ENCODE assay signal across 21 cellular contexts in the genomic region with DNA sequence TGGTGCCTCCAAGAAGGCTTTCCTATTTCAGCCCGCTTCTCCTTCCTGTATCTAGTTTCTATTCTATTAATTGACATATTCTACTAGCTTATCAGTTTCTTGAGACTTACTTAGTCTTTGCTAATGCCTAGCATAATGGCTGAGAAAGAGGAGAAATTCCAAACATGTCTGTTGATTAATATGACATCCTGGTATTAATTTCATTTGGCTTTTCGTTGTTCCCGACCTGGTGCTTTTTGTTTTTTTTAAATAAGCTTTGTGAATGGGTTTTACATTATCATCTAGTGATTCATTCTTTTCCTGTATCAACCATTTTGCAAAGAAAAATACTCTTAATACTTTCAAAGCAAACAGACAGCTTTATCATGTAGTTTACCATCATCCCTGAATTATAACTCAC. TPM values are rescaled to one million over a fixed set of nuclear protein-coding genes. Genes with fewer than 3 reads are reported as not detected.
A peak's percentile ranks its signal among the peaks of the same experiment; 100 is the strongest.
DNase-seq lines count a peak whose midpoint lies in the region; ATAC-seq and TF ChIP-seq lines count a peak whose summit lies in the region.
"Had no signal": no experiment of that assay in that cellular context is flagged by ENCODE, and none has a peak within 500 bp of the region (broad histone marks: within the 10 kb centered on the region; RNA-seq: fewer than 3 reads in every experiment).

No MANE protein-coding gene starts in this region.

- H3K36me3 ChIP-seq in BLaER1: peaks cover 27% of the 10 kb centered on the region
- H3K36me3 ChIP-seq in SK-N-SH (replicated peaks in 1 of 2; ENCODE audit: control insufficient read depth in 1 of 2, insufficient read depth in 2 of 2, low read length in 1 of 2): peaks cover 6 to 14% of the 10 kb centered on the region in 2 experiments

- peaks cover 14% of the 10 kb centered on the region for H3F3A ChIP-seq in SK-N-SH (replicated peaks; ENCODE audit: insufficient read depth)

- no peak for ATAC-seq in HG02884 (IDR thresholded peaks at IDR 0.05; ENCODE audit: unreplicated experiment)
- no peak for ATAC-seq in GM21381 (IDR thresholded peaks at IDR 0.05; ENCODE audit: unreplicated experiment)
- ATAC-seq: Panc1 had no signal

- H3K9me2 ChIP-seq in SK-N-SH: no peaks in the 10 kb centered on the region

- 68% methylated on average over 3 of the region's 3 CpGs for WGBS in SK-N-SH (ENCODE audit: low lambda C conversion rate)

- DNase-seq in HL-60 (ENCODE audit: low read depth in 1 of 2, low spot score in 1 of 2) (no peak), SK-N-SH (no peak), lung microvascular endothelial cell (ENCODE audit: low read depth in 2 of 2) (peak; percentile 25 to 27), foreskin fibroblast (no peak)
- no peak for DNase-seq in stimulated activated CD8-positive, alpha-beta memory T cell treated with anti-CD3 and anti-CD28 coated beads, Interleukin-4, amount 100 ng/mL, for 48 hours
- DNase-seq: ACHN, COR-L47, DMS 273 treated with DMSO at 0.1 percent for 48 hours, DND-41, NCI-H1417, NCI-H187, NCI-H2107, NCI-H226, NCI-H524, T-helper 1 cell had no signal

- H3K4me3 ChIP-seq in BLaER1: no peak overlapping the region
- H3K4me3 ChIP-seq in HL-60 (replicated peaks; ENCODE audit: insufficient read depth, low read length): no peak overlapping the region
- H3K4me3 ChIP-seq in SK-N-SH (ENCODE audit: low read depth in 2 of 2, low read length in 1 of 2): 0 out of 4 replicates have a peak overlapping the region, but pooled peaks of 1 of the 2 experiments have one; percentile 14
- no peak overlapping the region for H3K4me3 ChIP-seq in foreskin fibroblast (ENCODE audit: low read depth in 1 of 2, low read length in 2 of 2)

- H3K79me2 ChIP-seq in SK-N-SH (ENCODE audit: insufficient read depth): peaks cover 5% of the 10 kb centered on the region; the same call in 1 of the 2 replicates

- peak overlapping the region; percentile 64; the same call in 1 of the 2 replicates for H3K4me2 ChIP-seq in BLaER1
- H3K4me2 ChIP-seq in SK-N-SH: peak overlapping the region; percentile 43

- H3K9ac ChIP-seq in BLaER1 (no peak overlapping the region), SK-N-SH (no peak overlapping the region)

- no peaks in the 10 kb centered on the region for H4K20me1 ChIP-seq in BLaER1
- H4K20me1 ChIP-seq in SK-N-SH (ENCODE audit: insufficient read depth): no peaks in the 10 kb centered on the region

- H2AFZ ChIP-seq in SK-N-SH (ENCODE audit: low read depth): no peak overlapping the region; the same call in 1 of the 2 replicates

- H3K27ac ChIP-seq in BLaER1 (no peak overlapping the region), HL-60 (replicated peaks) (peak overlapping the region; percentile 74), SK-N-SH (ENCODE audit: low read depth in 2 of 2, low read length in 1 of 2) (peak overlapping the region in 1 of 2 experiments; percentile 43; a peak in 2 of 4 replicates)

- H3K4me1 ChIP-seq in BLaER1: peaks cover 20% of the 10 kb centered on the region
- H3K4me1 ChIP-seq in SK-N-SH (ENCODE audit: control insufficient read depth in 1 of 2, insufficient read depth in 2 of 2, low read depth in 1 of 2, low read length in 1 of 2): no peaks in the 10 kb centered on the region

- TF ChIP-seq RAD21 in SK-N-SH (IDR thresholded peaks at IDR 0.05; ENCODE audit: low read length): no peak

- CTCF ChIA-PET in SK-N-SH (lab: Yijun Ruan, JAX): interaction anchor here (0.9 to 1.7 kb wide), 2 partner anchors 26 to 415 kb away, joined by 3 to 6 read pairs; no protein-coding TSS in a partner anchor

- H3K9me3 ChIP-seq in BLaER1: peaks cover 17% of the 10 kb centered on the region
- no peaks in the 10 kb centered on the region for H3K9me3 ChIP-seq in SK-N-SH

- no peak for TF ChIP-seq CTCF in HL-60 (IDR thresholded peaks at IDR 0.05; ENCODE audit: insufficient read depth, low read length)
- no peak for TF ChIP-seq CTCF in SK-N-SH (IDR thresholded peaks at IDR 0.05)
- no peak for TF ChIP-seq CTCF in foreskin fibroblast (IDR thresholded peaks at IDR 0.05; ENCODE audit: low read depth, low read length)

- POLR2A ChIA-PET in SK-N-SH (lab: Yijun Ruan, JAX): interaction anchor here (0.6 to 1.7 kb wide), 2 partner anchors 27 to 37 kb away, joined by 3 to 4 read pairs; no protein-coding TSS in a partner anchor

- TF ChIP-seq EP300 in SK-N-SH (IDR thresholded peaks at IDR 0.05; ENCODE audit: borderline replicate concordance in 1 of 2, low read depth in 1 of 2, low read length in 1 of 2): no peak

- H3K27me3 ChIP-seq in BLaER1 (no peaks in the 10 kb centered on the region), HL-60 (ENCODE audit: insufficient read depth, poor library complexity, severe bottlenecking) (no peaks in the 10 kb centered on the region), SK-N-SH (ENCODE audit: insufficient read depth) (no peaks in the 10 kb centered on the region)

TF ChIP-seq in SK-N-SH, 30 proteins besides CTCF, POLR2A, EP300 and RAD21:
- TF ChIP-seq ELF1 (IDR thresholded peaks at IDR 0.05) (no peak), JUND (IDR thresholded peaks at IDR 0.05) (no peak), RXRA (IDR thresholded peaks at IDR 0.05; ENCODE audit: borderline replicate concordance, low read depth) (no peak), GABPA (IDR thresholded peaks at IDR 0.05; ENCODE audit: low read depth) (no peak)

RNA-seq across cellular contexts. Expression of a gene that starts 13.1 kb away (rescaled TPM):
- 7.0 and 9.3 TPM in 2 replicates for polyA plus RNA-seq in SK-N-SH (2012; rRNA removed)
- 9.7 and 12.1 TPM in 2 replicates for polyA plus RNA-seq in SK-N-SH (2012; cell fraction: cytosol; rRNA removed)
- 6.3 and 7.2 TPM in 2 replicates for polyA plus RNA-seq in SK-N-SH (2012; cell fraction: nucleus; rRNA removed)
- 5.2 and 7.3 TPM in 2 replicates for total RNA-seq in lung microvascular endothelial cell

RNA-seq across cellular contexts. Expression of a gene that starts 13.2 kb away (rescaled TPM):
- 3.2 and 4.2 TPM in 2 replicates for polyA plus RNA-seq in SK-N-SH (2012; rRNA removed)
- polyA plus RNA-seq in SK-N-SH (2012; cell fraction: cytosol; rRNA removed): 6.1 and 8.7 TPM in 2 replicates
- 1.1 and 1.8 TPM in 2 replicates for polyA plus RNA-seq in SK-N-SH (2012; cell fraction: nucleus; rRNA removed)
- total RNA-seq in lung microvascular endothelial cell: 9.2 and 11.5 TPM in 2 replicates

RNA-seq across cellular contexts. Expression of a gene that starts 40.1 kb away (rescaled TPM):
- polyA plus RNA-seq in SK-N-SH (2012; rRNA removed): not detected in 2 replicates
- not detected in 2 replicates for polyA plus RNA-seq in SK-N-SH (2012; cell fraction: cytosol; rRNA removed)
- polyA plus RNA-seq in SK-N-SH (2012; cell fraction: nucleus; rRNA removed): 0.04 and 0.05 TPM in 2 replicates
- not detected in 2 replicates for total RNA-seq in lung microvascular endothelial cell
- total RNA-seq: G401, LHCN-M2 had no signal

RNA-seq across cellular contexts. Expression of a gene that starts 51.7 kb away (rescaled TPM):
- 1.8 and 1.9 TPM in 2 replicates for polyA plus RNA-seq in SK-N-SH (2012; rRNA removed)
- polyA plus RNA-seq in SK-N-SH (2012; cell fraction: cytosol; rRNA removed): 2.0 and 2.2 TPM in 2 replicates
- 2.6 and 3.3 TPM in 2 replicates for polyA plus RNA-seq in SK-N-SH (2012; cell fraction: nucleus; rRNA removed)
- total RNA-seq in lung microvascular endothelial cell: 14.8 and 18.5 TPM in 2 replicates

Comparison
In these comparisons a context has a peak if more than half of its experiments do, and no peak if none do; other contexts are left out.
1. DNase-seq: peak in lung microvascular endothelial cell (2 of 2); none in HL-60 (0 of 2), SK-N-SH (single experiment), stimulated activated CD8-positive, alpha-beta memory T cell treated with anti-CD3 and anti-CD28 coated beads, Interleukin-4, amount 100 ng/mL, for 48 hours (single experiment) and foreskin fibroblast (0 of 2).